In genomic region chr2:233418761-233419625, GRCh38 we compare ENCODE assay signal across 8 cellular contexts.
DNase-seq lines count a peak whose midpoint lies in the region; ATAC-seq and TF ChIP-seq lines count a peak whose summit lies in the region.

No MANE protein-coding gene starts in this region.

- H3K9me3 ChIP-seq in osteoblast (ENCODE audit: low read depth, low read length) (no peaks in the 10 kb centered on the region), WERI-Rb-1 (ENCODE audit: severe bottlenecking) (no peaks in the 10 kb centered on the region)

- peaks cover 16% of the 10 kb centered on the region for H3K79me2 ChIP-seq in osteoblast (ENCODE audit: insufficient read depth, low read length)

- H3K4me3 ChIP-seq in osteoblast (ENCODE audit: insufficient read depth, low read length) = peak overlapping the region; percentile 37
- no peak overlapping the region for H3K4me3 ChIP-seq in WERI-Rb-1 (ENCODE audit: low read depth, low read length)

- TF ChIP-seq CTCF in osteoblast (IDR thresholded peaks at IDR 0.05; ENCODE audit: extremely low read depth, low read depth, low read length) (no peak), WERI-Rb-1 (IDR thresholded peaks at IDR 0.05; ENCODE audit: low read depth, low read length) (no peak)

- ATAC-seq in GM18498 (IDR thresholded peaks at IDR 0.05; ENCODE audit: unreplicated experiment) = peak; percentile 48
- peak; percentile 48 for ATAC-seq in HG02798 (IDR thresholded peaks at IDR 0.05; ENCODE audit: poor library complexity, unreplicated experiment)

- H3K27ac ChIP-seq in osteoblast (ENCODE audit: low read depth, low read length) = peak overlapping the region; percentile 53
- no peak overlapping the region for H3K27ac ChIP-seq in WERI-Rb-1

- H4K20me1 ChIP-seq in osteoblast (ENCODE audit: insufficient read depth, low read length) = no peaks in the 10 kb centered on the region

- H3K27me3 ChIP-seq in osteoblast (ENCODE audit: insufficient read depth, low read length) = no peaks in the 10 kb centered on the region
- no peaks in the 10 kb centered on the region for H3K27me3 ChIP-seq in WERI-Rb-1 (ENCODE audit: insufficient read depth, low read depth, severe bottlenecking)

- H2AFZ ChIP-seq in osteoblast (ENCODE audit: low read length) = peak overlapping the region; percentile 73

- H3K4me2 ChIP-seq in osteoblast (ENCODE audit: insufficient read depth, low read length) = peak overlapping the region; percentile 65

- peak; percentile 71 to 92 for DNase-seq in SW 1271 (lab: John Stamatoyannopoulos, UW)
- peak; percentile 39 for DNase-seq in ecto neural progenitor cell (ENCODE audit: low spot score)
- DNase-seq in osteoblast (ENCODE audit: insufficient read length, low spot score, missing footprints) = no peak
- DNase-seq in NCI-H1417 (lab: John Stamatoyannopoulos, UW) = no peak
- no peak for DNase-seq in AG20443 (ENCODE audit: low spot score)
- no peak for DNase-seq in WERI-Rb-1

- H3K4me1 ChIP-seq in osteoblast (ENCODE audit: insufficient read depth, low read length) = peaks cover 39% of the 10 kb centered on the region

- H3K36me3 ChIP-seq in osteoblast (ENCODE audit: insufficient read depth, low read length) = no peaks in the 10 kb centered on the region
- no peaks in the 10 kb centered on the region for H3K36me3 ChIP-seq in WERI-Rb-1

Comparison
In these comparisons a context has a peak if more than half of its experiments do, and no peak if none do; other contexts are left out.
1. DNase-seq: peak in SW 1271 (2 of 2) and ecto neural progenitor cell (single experiment); none in osteoblast (single experiment), NCI-H1417 (0 of 3), AG20443 (single experiment) and WERI-Rb-1 (single experiment).